8 cellular contexts compared by ENCODE assay signal in genomic region chr9:127424669-127424986, GRCh38.
DNase-seq lines count a peak whose midpoint lies in the region; ATAC-seq, FAIRE-seq and TF ChIP-seq lines count a peak whose summit lies in the region.

No MANE protein-coding gene starts in this region.

- FAIRE-seq in urothelium cell line (lab: Jason Lieb, UNC), result no peak

- no peaks in the 10 kb centered on the region for H3K9me3 Mint-ChIP-seq in effector memory CD8-positive, alpha-beta T cell
- no peaks in the 10 kb centered on the region for H3K9me3 Mint-ChIP-seq in nephron progenitor cell

- peak overlapping the region; percentile 99 for H3K27ac Mint-ChIP-seq in effector memory CD8-positive, alpha-beta T cell
- peak overlapping the region; percentile 99 for H3K27ac Mint-ChIP-seq in nephron progenitor cell

- no peaks in the 10 kb centered on the region for H3K27me3 Mint-ChIP-seq in effector memory CD8-positive, alpha-beta T cell
- H3K27me3 Mint-ChIP-seq in nephron progenitor cell (ENCODE audit: low read depth, poor library complexity), result peaks cover 7% of the 10 kb centered on the region

- peaks cover 38 to 47% of the 10 kb centered on the region in 2 donors for H3K4me1 Mint-ChIP-seq in effector memory CD8-positive, alpha-beta T cell (ENCODE audit: low read depth in 2 of 2)
- H3K4me1 Mint-ChIP-seq in nephron progenitor cell, result peaks cover 50% of the 10 kb centered on the region

- peak overlapping the region; percentile 99 to 100 for H3K4me3 Mint-ChIP-seq in effector memory CD8-positive, alpha-beta T cell
- peak overlapping the region; percentile 99 for H3K4me3 Mint-ChIP-seq in nephron progenitor cell

- ATAC-seq in HG02852 (IDR thresholded peaks at IDR 0.05; ENCODE audit: unreplicated experiment) (peak; percentile 6), SK-N-SH treated with all-trans-retinoic acid at 6 μM for 48 hours (peak; percentile 48)
- peak; percentile 34 for ATAC-seq in effector memory CD8-positive, alpha-beta T cell (replicated peaks)

- DNase-seq in COR-L47 (lab: John Stamatoyannopoulos, UW), result peak; percentile 14
- peak in 1 of 3 experiments; percentile 25 for DNase-seq in effector memory CD8-positive, alpha-beta T cell
- no peak for DNase-seq in nephron progenitor cell
- no peak for DNase-seq in NCI-H1105 (lab: John Stamatoyannopoulos, UW)
- no peak for DNase-seq in urothelium cell line (ENCODE audit: low spot score)
- no peak for DNase-seq in NOMO-1 treated with dmso at 0.1 percent for 144 hours (lab: John Stamatoyannopoulos, UW; ENCODE audit: unreplicated experiment)

- no peak for TF ChIP-seq CTCF in nephron progenitor cell (IDR thresholded peaks at IDR 0.05)

- H3K36me3 Mint-ChIP-seq in effector memory CD8-positive, alpha-beta T cell (ENCODE audit: insufficient read depth), result peaks cover 48% of the 10 kb centered on the region
- H3K36me3 Mint-ChIP-seq in nephron progenitor cell (ENCODE audit: low read depth), result peaks cover 17% of the 10 kb centered on the region

TF ChIP-seq in SK-N-SH treated with all-trans-retinoic acid at 6 μM for 48 hours, 23 proteins besides CTCF, POLR2A, EP300 and RAD21:
- no peak for TF ChIP-seq ZNF565 (CRISPR knock-in tag; conservative IDR thresholded peaks at IDR 0.05; ENCODE audit: low read depth)
- TF ChIP-seq RARB (CRISPR knock-in tag; IDR thresholded peaks at IDR 0.05), result no peak
- no peak for TF ChIP-seq TSHZ2 (CRISPR knock-in tag; IDR thresholded peaks at IDR 0.05)
- TF ChIP-seq ZFP30 (CRISPR knock-in tag; IDR thresholded peaks at IDR 0.05), result no peak
- no peak for TF ChIP-seq ZC3H10 (CRISPR knock-in tag; IDR thresholded peaks at IDR 0.05)
- no peak for TF ChIP-seq ZNF8 (CRISPR knock-in tag; IDR thresholded peaks at IDR 0.05)
- TF ChIP-seq PATZ1 (CRISPR knock-in tag; IDR thresholded peaks at IDR 0.05; ENCODE audit: borderline replicate concordance), result no peak
- no peak for TF ChIP-seq ZFP3 (CRISPR knock-in tag; IDR thresholded peaks at IDR 0.05)
- TF ChIP-seq CSRNP3 (CRISPR knock-in tag; IDR thresholded peaks at IDR 0.05), result no peak
- no peak for TF ChIP-seq OSR1 (CRISPR knock-in tag; IDR thresholded peaks at IDR 0.05)
- TF ChIP-seq TCF4 (CRISPR knock-in tag; IDR thresholded peaks at IDR 0.05; ENCODE audit: borderline replicate concordance), result no peak
